Comparison of ENCODE assay signal across 18 cellular contexts in genomic region chr4:164136181-164136616, GRCh38.
A peak's percentile ranks its signal among the peaks of the same experiment; 100 is the strongest.
DNase-seq lines count a peak whose midpoint lies in the region; ATAC-seq and TF ChIP-seq lines count a peak whose summit lies in the region.
"Had no signal": no experiment of that assay in that cellular context is flagged by ENCODE, and none has a peak within 500 bp of the region (broad histone marks: within the 10 kb centered on the region; RNA-seq: fewer than 3 reads in every experiment).

No MANE protein-coding gene starts in this region.

- no peaks in the 10 kb centered on the region for H3K27me3 ChIP-seq in SJSA1 (replicated peaks)
- H3K27me3 ChIP-seq: dorsolateral prefrontal cortex had no signal

- peak overlapping the region; percentile 37 for H3K27ac ChIP-seq in SJSA1
- H3K27ac ChIP-seq: skin epidermis, thoracic aorta had no signal

- peaks cover 5% of the 10 kb centered on the region for H3K9me3 Mint-ChIP-seq in stimulated activated memory B cell treated with anti-CD40 and anti-IgM and Interleukin-4, amounts not matched to agents 10 μg/mL and 1 μg/mL and 100 μg/mL, for 72 hours

- no peaks in the 10 kb centered on the region for H3K9me3 ChIP-seq in SJSA1 (replicated peaks)
- H3K9me3 ChIP-seq: thoracic aorta had no signal

- H3K4me1 ChIP-seq in SJSA1 (replicated peaks): peaks cover 5% of the 10 kb centered on the region

- H3K36me3 ChIP-seq in SJSA1: no peaks in the 10 kb centered on the region
- H3K36me3 ChIP-seq: thoracic aorta had no signal

- H3K4me1 Mint-ChIP-seq in stimulated activated memory B cell treated with anti-CD40 and anti-IgM and Interleukin-4, amounts not matched to agents 10 μg/mL and 1 μg/mL and 100 μg/mL, for 72 hours: no peaks in the 10 kb centered on the region
- H3K4me1 Mint-ChIP-seq: activated CD8-positive, alpha-beta memory T cell treated with anti-CD3 and anti-CD28 coated beads, Interleukin-2, amount 10 ng/mL, durations not matched to agents 7 days and 5 days; nephron had no signal

- no peak overlapping the region for H3K4me3 Mint-ChIP-seq in stimulated activated memory B cell treated with anti-CD40 and anti-IgM and Interleukin-4, amounts not matched to agents 10 μg/mL and 1 μg/mL and 100 μg/mL, for 72 hours
- H3K4me3 Mint-ChIP-seq: activated CD8-positive, alpha-beta memory T cell treated with anti-CD3 and anti-CD28 coated beads, Interleukin-2, amount 10 ng/mL, durations not matched to agents 7 days and 5 days; activated naive CD8-positive, alpha-beta T cell; nephron had no signal

- H3K36me3 Mint-ChIP-seq in stimulated activated memory B cell treated with anti-CD40 and anti-IgM and Interleukin-4, amounts not matched to agents 10 μg/mL and 1 μg/mL and 100 μg/mL, for 72 hours: no peaks in the 10 kb centered on the region
- H3K36me3 Mint-ChIP-seq: activated CD8-positive, alpha-beta memory T cell treated with anti-CD3 and anti-CD28 coated beads, Interleukin-2, amount 10 ng/mL, durations not matched to agents 7 days and 5 days; activated naive CD8-positive, alpha-beta T cell had no signal

- no peak overlapping the region for H3K4me3 ChIP-seq in SJSA1
- no peak overlapping the region for H3K4me3 ChIP-seq in fibroblast of pulmonary artery (replicated peaks; ENCODE audit: low read depth, low read length)
- H3K4me3 ChIP-seq: skin epidermis, thoracic aorta had no signal

- H3K27ac Mint-ChIP-seq in stimulated activated memory B cell treated with anti-CD40 and anti-IgM and Interleukin-4, amounts not matched to agents 10 μg/mL and 1 μg/mL and 100 μg/mL, for 72 hours: no peak overlapping the region
- H3K27ac Mint-ChIP-seq: activated CD8-positive, alpha-beta memory T cell treated with anti-CD3 and anti-CD28 coated beads, Interleukin-2, amount 10 ng/mL, durations not matched to agents 7 days and 5 days; activated naive CD8-positive, alpha-beta T cell; nephron had no signal

- H3K27me3 Mint-ChIP-seq in stimulated activated memory B cell treated with anti-CD40 and anti-IgM and Interleukin-4, amounts not matched to agents 10 μg/mL and 1 μg/mL and 100 μg/mL, for 72 hours: no peaks in the 10 kb centered on the region
- H3K27me3 Mint-ChIP-seq: activated CD8-positive, alpha-beta memory T cell treated with anti-CD3 and anti-CD28 coated beads, Interleukin-2, amount 10 ng/mL, durations not matched to agents 7 days and 5 days; activated naive CD8-positive, alpha-beta T cell had no signal

- no peak for TF ChIP-seq CTCF in fibroblast of pulmonary artery (IDR thresholded peaks at IDR 0.05; ENCODE audit: low read length, missing control alignments)

- ATAC-seq in stimulated activated memory B cell treated with anti-CD40 and anti-IgM and Interleukin-4, amounts not matched to agents 10 μg/mL and 1 μg/mL and 100 μg/mL, for 72 hours: peak; percentile 50
- ATAC-seq in HG03469 (IDR thresholded peaks at IDR 0.05; ENCODE audit: unreplicated experiment): no peak
- ATAC-seq: activated CD8-positive, alpha-beta memory T cell treated with anti-CD3 and anti-CD28 coated beads, Interleukin-2, amount 10 ng/mL, durations not matched to agents 7 days and 5 days had no signal

- DNase-seq in HK-2 (ENCODE audit: unreplicated experiment) (peak; percentile 18), SJSA1 (ENCODE audit: low read depth in 1 of 2, low spot score in 2 of 2) (peak in 1 of 2 experiments; percentile 43), fibroblast of pulmonary artery (ENCODE audit: low read depth) (peak; percentile 2), NOMO-1 (lab: John Stamatoyannopoulos, UW; ENCODE audit: unreplicated experiment in 2 of 2) (no peak), NCI-H748 (lab: John Stamatoyannopoulos, UW; ENCODE audit: unreplicated experiment) (no peak)
- DNase-seq: activated CD8-positive, alpha-beta memory T cell treated with anti-CD3 and anti-CD28 coated beads, Interleukin-2, amount 10 ng/mL, durations not matched to agents 7 days and 5 days; dorsolateral prefrontal cortex; foreskin melanocyte; kidney; NCI-H1417; NCI-H69; SHP77 had no signal

Comparison
In these comparisons a context has a peak if more than half of its experiments do, and no peak if none do; other contexts are left out.
1. DNase-seq: peak in HK-2 (single experiment) and fibroblast of pulmonary artery (single experiment); none in NOMO-1 (0 of 2) and NCI-H748 (single experiment).